Comparison of ENCODE assay signal across 8 cellular contexts in genomic region chr16:80231888-80232287, GRCh38.
DNase-seq lines count a peak whose midpoint lies in the region; ATAC-seq and TF ChIP-seq lines count a peak whose summit lies in the region.

No MANE protein-coding gene starts in this region.

- DNase-seq in Daoy (ENCODE audit: low read depth) (peak; percentile 89), fibroblast of pulmonary artery (ENCODE audit: low read depth) (peak; percentile 24), NCI-H345 treated with DMSO at 0.1 percent for 48 hours (lab: John Stamatoyannopoulos, UW; ENCODE audit: unreplicated experiment) (no peak), osteocyte (ENCODE audit: extremely low spot score, unreplicated experiment) (no peak), DMS79 (lab: John Stamatoyannopoulos, UW) (no peak), posterior cingulate gyrus (no peak)

- H3K4me1 Mint-ChIP-seq in osteocyte (ENCODE audit: unreplicated experiment): peaks cover 5% of the 10 kb centered on the region

- H3K27me3 Mint-ChIP-seq in osteocyte (ENCODE audit: unreplicated experiment): peaks cover 3% of the 10 kb centered on the region

- H3K36me3 Mint-ChIP-seq in osteocyte (ENCODE audit: unreplicated experiment): no peaks in the 10 kb centered on the region

- no peak overlapping the region for H3K4me3 Mint-ChIP-seq in osteocyte (ENCODE audit: unreplicated experiment)

- intact Hi-C loops in posterior cingulate gyrus (cut with DNase I): no loop called here

- H3K9me3 Mint-ChIP-seq in osteocyte (ENCODE audit: unreplicated experiment): peaks cover 3% of the 10 kb centered on the region

- TF ChIP-seq CTCF in fibroblast of pulmonary artery (IDR thresholded peaks at IDR 0.05; ENCODE audit: low read length, missing control alignments) (no peak), osteocyte (IDR thresholded peaks at IDR 0.05) (no peak)

- peak; percentile 79 for ATAC-seq in GM19463 (IDR thresholded peaks at IDR 0.05; ENCODE audit: unreplicated experiment)
- ATAC-seq in HG03442 (IDR thresholded peaks at IDR 0.05; ENCODE audit: unreplicated experiment): peak; percentile 97

- H3K4me3 ChIP-seq in fibroblast of pulmonary artery (replicated peaks; ENCODE audit: low read depth, low read length): no peak overlapping the region

- no peak overlapping the region for H3K27ac Mint-ChIP-seq in osteocyte (ENCODE audit: unreplicated experiment)

Comparison
In these comparisons a context has a peak if more than half of its experiments do, and no peak if none do; other contexts are left out.
1. DNase-seq: peak in Daoy (single experiment) and fibroblast of pulmonary artery (single experiment); none in NCI-H345 treated with DMSO at 0.1 percent for 48 hours (single experiment), osteocyte (single experiment), DMS79 (single experiment) and posterior cingulate gyrus (0 of 10).